Comparison of ENCODE assay signal across 7 cellular contexts in genomic region chrX:45381366-45381765, GRCh38.
"Had no signal": no experiment of that assay in that cellular context is flagged by ENCODE, and none has a peak within 500 bp of the region (broad histone marks: within the 10 kb centered on the region; RNA-seq: fewer than 3 reads in every experiment).

No MANE protein-coding gene starts in this region.

- H2AFZ ChIP-seq: GM23248, GM23338 had no signal

- H3K4me2 ChIP-seq: GM23338 had no signal

- H3K27ac ChIP-seq: GM23248 had no signal

- H3K9me3 ChIP-seq: HAP-1 had no signal

- H3K4me3 ChIP-seq: GM23248, GM23338, HAP-1 had no signal

- DNase-seq: GM23248, GOT3, H9, HCEC 1CT, HFFc6 had no signal

- H3K9ac ChIP-seq: GM23248 had no signal

- H3K4me1 ChIP-seq: HAP-1 had no signal

- H3K36me3 ChIP-seq: HAP-1 had no signal
